ENCODE assay signal across 15 cellular contexts in genomic region chr9:93968451-93969327, GRCh38. TPM values are rescaled to one million over a fixed set of nuclear protein-coding genes. Genes with fewer than 3 reads are reported as not detected.
A peak's percentile ranks its signal among the peaks of the same experiment; 100 is the strongest.
DNase-seq lines count a peak whose midpoint lies in the region; ATAC-seq, FAIRE-seq and TF ChIP-seq lines count a peak whose summit lies in the region.
"Had no signal": no experiment of that assay in that cellular context is flagged by ENCODE, and none has a peak within 500 bp of the region (broad histone marks: within the 10 kb centered on the region; RNA-seq: fewer than 3 reads in every experiment).

No MANE protein-coding gene starts in this region.

- ATAC-seq in Right ventricle myocardium superior (ENCODE audit: poor library complexity) (no peak), HG02763 (IDR thresholded peaks at IDR 0.05; ENCODE audit: unreplicated experiment) (no peak), natural killer cell (no peak)
- no peak for ATAC-seq in activated T-cell treated with anti-CD3 and anti-CD28 coated beads, Interleukin-2, amount 50 U/mL, for 72 hours (replicated peaks in 1 of 2)

- H3K27me3 Mint-ChIP-seq in activated T-cell treated with anti-CD3 and anti-CD28 coated beads, Interleukin-2, amount 50 U/mL, for 72 hours (ENCODE audit: low read depth): peaks cover 7% of the 10 kb centered on the region
- peaks cover 20 to 27% of the 10 kb centered on the region in 2 donors for H3K27me3 Mint-ChIP-seq in natural killer cell (ENCODE audit: low read depth in 2 of 2)

- DNase-seq in right atrium auricular region (ENCODE audit: low spot score): peak; percentile 32
- no peak for DNase-seq in Right ventricle myocardium superior
- peak; percentile 14 for DNase-seq in SK-MEL-5 (ENCODE audit: low read depth, low spot score)
- DNase-seq in iris pigment epithelial cell (ENCODE audit: low read depth): peak; percentile 51
- DNase-seq in urothelium cell line (ENCODE audit: low spot score): peak; percentile 78
- no peak for DNase-seq in activated T-cell treated with anti-CD3 and anti-CD28 coated beads, Interleukin-2, amount 50 U/mL, for 72 hours
- DNase-seq in natural killer cell: no peak
- DNase-seq: MV-4-11 had no signal

- H3K36me3 Mint-ChIP-seq in activated T-cell treated with anti-CD3 and anti-CD28 coated beads, Interleukin-2, amount 50 U/mL, for 72 hours (ENCODE audit: insufficient read depth in 2 of 2): no peaks in the 10 kb centered on the region
- H3K36me3 Mint-ChIP-seq in natural killer cell: no peaks in the 10 kb centered on the region

- no peaks in the 10 kb centered on the region for H3K4me1 ChIP-seq in right atrium auricular region
- H3K4me1 ChIP-seq: parathyroid adenoma, suprapubic skin had no signal

- H3K27ac Mint-ChIP-seq in activated T-cell treated with anti-CD3 and anti-CD28 coated beads, Interleukin-2, amount 50 U/mL, for 72 hours: no peak overlapping the region
- no peak overlapping the region for H3K27ac Mint-ChIP-seq in natural killer cell

- intact Hi-C loops in Right ventricle myocardium superior (cut with DNase I) (no loop called here), natural killer cell (cut with micrococcal nuclease) (no loop called here)

- no peak overlapping the region for H3K4me3 Mint-ChIP-seq in activated T-cell treated with anti-CD3 and anti-CD28 coated beads, Interleukin-2, amount 50 U/mL, for 72 hours
- H3K4me3 Mint-ChIP-seq in natural killer cell: no peak overlapping the region

- no peaks in the 10 kb centered on the region for H3K4me1 Mint-ChIP-seq in activated T-cell treated with anti-CD3 and anti-CD28 coated beads, Interleukin-2, amount 50 U/mL, for 72 hours (ENCODE audit: low read depth)
- no peaks in the 10 kb centered on the region for H3K4me1 Mint-ChIP-seq in natural killer cell

- no peaks in the 10 kb centered on the region for H3K27me3 ChIP-seq in right atrium auricular region

- H3K4me3 ChIP-seq in right atrium auricular region: no peak overlapping the region
- H3K4me3 ChIP-seq: suprapubic skin had no signal

- peaks cover 0 to 5% of the 10 kb centered on the region in 2 donors for H3K9me3 ChIP-seq in right atrium auricular region

- no peak for TF ChIP-seq CTCF in right atrium auricular region (IDR thresholded peaks at IDR 0.05)
- no peak for TF ChIP-seq CTCF in natural killer cell (IDR thresholded peaks at IDR 0.05)

- no peak overlapping the region for H3K27ac ChIP-seq in right atrium auricular region
- H3K27ac ChIP-seq: parathyroid adenoma, suprapubic skin had no signal

- in situ Hi-C loops in SK-MEL-5 (cut with HindIII; ENCODE audit: low pct_unique_long_range_greater_than_20kb, low sequenced_read_pairs): no loop called here

- H3K36me3 ChIP-seq in right atrium auricular region: no peaks in the 10 kb centered on the region
- H3K36me3 ChIP-seq: suprapubic skin had no signal

- peaks cover 0 to 1% of the 10 kb centered on the region in 2 donors for H3K9me3 Mint-ChIP-seq in activated T-cell treated with anti-CD3 and anti-CD28 coated beads, Interleukin-2, amount 50 U/mL, for 72 hours
- no peaks in the 10 kb centered on the region for H3K9me3 Mint-ChIP-seq in natural killer cell

- no peak for FAIRE-seq in urothelium cell line (lab: Jason Lieb, UNC)
- FAIRE-seq: GM18507, keratinocyte had no signal

RNA-seq across cellular contexts. Expression of gene BARX1, which starts 13.5 kb away (rescaled TPM):
- total RNA-seq in right atrium auricular region: not detected
- not detected for total RNA-seq in Right ventricle myocardium superior
- total RNA-seq in SK-MEL-5 (2014; rRNA removed; shearing (Covaris generic)): 0.71 and 1.7 TPM in 2 replicates
- polyA plus RNA-seq in SK-MEL-5 (2015; cell fraction: cytosol; rRNA removed): 0.49 and 1.3 TPM in 2 replicates
- polyA plus RNA-seq in SK-MEL-5 (2015; cell fraction: nucleus; rRNA removed): not detected in 2 replicates
- total RNA-seq in activated T-cell treated with anti-CD3 and anti-CD28 coated beads, Interleukin-2, amount 50 U/mL, for 72 hours: 1 to 10 TPM in 1 of 2 donors, under 1 TPM in 1; 0.38 to 1.7 TPM
- not detected for total RNA-seq in natural killer cell
- total RNA-seq: glomerular endothelial cell; suprapubic skin; T-helper 2 cell treated with Interferon-gamma antibody and Interleukin-4, amounts not matched to agents 100 ng/mL and 5 ng/mL, for 36 hours had no signal
- polyA plus RNA-seq: keratinocyte had no signal

Comparison
In these comparisons a context has a peak if more than half of its experiments do, and no peak if none do; other contexts are left out.
1. DNase-seq: peak in right atrium auricular region (single experiment), SK-MEL-5 (single experiment), iris pigment epithelial cell (single experiment) and urothelium cell line (single experiment); none in Right ventricle myocardium superior (single experiment), activated T-cell treated with anti-CD3 and anti-CD28 coated beads, Interleukin-2, amount 50 U/mL, for 72 hours (0 of 2) and natural killer cell (single experiment).